In the genomic region with DNA sequence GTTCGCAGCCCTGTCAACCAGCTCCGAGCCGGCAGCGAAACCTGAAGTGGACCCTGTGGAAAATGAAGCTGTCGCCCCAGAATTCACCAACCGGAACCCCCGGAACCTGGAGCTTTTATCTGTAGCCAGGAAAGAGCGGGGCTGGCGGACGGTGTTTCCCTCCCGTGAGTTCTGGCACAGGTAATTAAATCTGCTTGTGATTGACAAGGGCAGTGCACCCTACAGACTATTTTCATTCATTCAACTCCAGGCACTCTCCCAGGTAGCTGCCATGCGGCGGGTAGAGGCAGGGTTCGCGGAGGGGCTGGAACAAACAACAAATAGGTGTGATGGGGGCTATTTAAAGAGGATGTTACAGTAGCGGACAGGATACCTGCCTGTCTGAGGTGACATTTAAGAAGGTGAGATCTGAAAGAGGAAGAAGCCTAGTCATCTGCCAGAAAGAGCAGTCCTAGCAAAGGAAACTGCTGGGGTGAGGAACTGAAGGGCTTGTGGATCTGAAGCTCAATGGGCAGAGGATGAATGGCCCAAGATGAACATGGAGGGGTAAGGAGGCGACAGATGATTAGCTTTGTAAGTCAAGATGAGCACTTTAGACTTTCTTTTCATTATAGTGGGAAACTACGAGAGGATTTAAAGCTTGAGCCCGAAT, we compare ENCODE assay signal across 8 cellular contexts. TPM values are rescaled to one million over a fixed set of nuclear protein-coding genes. Genes with fewer than 3 reads are reported as not detected.
DNase-seq lines count a peak whose midpoint lies in the region; ATAC-seq, FAIRE-seq and TF ChIP-seq lines count a peak whose summit lies in the region.

No MANE protein-coding gene starts in this region.

- intact Hi-C loops in endothelial cell of umbilical vein (cut with micrococcal nuclease) = loop anchor here (1.0 to 10.0 kb wide), 4 partner anchors 38 to 666 kb away; a partner anchor contains a TSS

- dilution Hi-C loops in endothelial cell of umbilical vein (cut with MboI; ENCODE audit: extremely low pct_ligation_motif_present, low sequenced_read_pairs) = no loop called here

- TF ChIP-seq POLR2A in endothelial cell of umbilical vein (IDR thresholded peaks at IDR 0.05; ENCODE audit: low read depth, low read length) = no peak

- CTCF ChIA-PET in endothelial cell of umbilical vein (lab: Charles Lee) = interaction anchor here (1.1 to 2.1 kb wide), 4 partner anchors 68 to 664 kb away, joined by 4 to 5 read pairs (median 5); no protein-coding TSS in a partner anchor

- BruUV-seq in endothelial cell of umbilical vein (replicated peaks; lab: Mats Ljungman, UMichigan) = no TSS peak

- H3K27me3 ChIP-seq in SJSA1 (replicated peaks) (no peaks in the 10 kb centered on the region), endothelial cell of umbilical vein (ENCODE audit: control insufficient read depth in 2 of 2, insufficient read depth in 2 of 2, low read length in 2 of 2) (no peaks in the 10 kb centered on the region), neutrophil (no peaks in the 10 kb centered on the region)

- H3K4me3 ChIP-seq in SJSA1 = peak overlapping the region; percentile 82
- peak overlapping the region; percentile 63 to 81 (median 64) for H3K4me3 ChIP-seq in endothelial cell of umbilical vein (replicated peaks in 1 of 3; ENCODE audit: insufficient read depth in 1 of 3, low read depth in 1 of 3, low read length in 3 of 3)
- peak overlapping the region; percentile 85 to 87 for H3K4me3 ChIP-seq in neutrophil (ENCODE audit: low read depth in 1 of 2, low read length in 1 of 2)

- POLR2A ChIA-PET in endothelial cell of umbilical vein (lab: Charles Lee) = interaction anchor here (0.8 to 2.9 kb wide), 4 partner anchors 29 to 100 kb away, joined by 3 to 21 read pairs (median 3); a partner anchor contains a TSS

- DNase-seq in activated T-cell treated with anti-CD3 and anti-CD28 coated beads for 1 hour (ENCODE audit: low read depth) = peak; percentile 6
- no peak for DNase-seq in activated T-cell treated with anti-CD3 and anti-CD28 coated beads, Interleukin-2, amount 50 U/mL, for 1 hour
- peak in 1 of 2 experiments; percentile 7 for DNase-seq in SJSA1 (ENCODE audit: low read depth in 1 of 2, low spot score in 2 of 2)
- no peak for DNase-seq in endothelial cell of umbilical vein (ENCODE audit: low read depth, low spot score)
- no peak for DNase-seq in DMS153 (lab: John Stamatoyannopoulos, UW)
- no peak for DNase-seq in hippocampal formation (lab: John Stamatoyannopoulos, UW)

- TF ChIP-seq CTCF in endothelial cell of umbilical vein (IDR thresholded peaks at IDR 0.05; ENCODE audit: extremely low read depth in 1 of 2, insufficient read depth in 1 of 2, low read depth in 1 of 2, low read length in 2 of 2) (no peak), neutrophil (IDR thresholded peaks at IDR 0.05) (no peak)

- no peak for ATAC-seq in GM18861 (IDR thresholded peaks at IDR 0.05; ENCODE audit: unreplicated experiment)

- H3K9me3 ChIP-seq in SJSA1 (replicated peaks) (no peaks in the 10 kb centered on the region), endothelial cell of umbilical vein (replicated peaks; ENCODE audit: control insufficient read depth, insufficient read depth, low read length) (no peaks in the 10 kb centered on the region), neutrophil (no peaks in the 10 kb centered on the region)

- peaks cover 27% of the 10 kb centered on the region for H3K4me1 ChIP-seq in SJSA1 (replicated peaks)
- H3K4me1 ChIP-seq in endothelial cell of umbilical vein (ENCODE audit: control insufficient read depth, extremely low read depth, insufficient read depth, low read length) = peaks cover 27% of the 10 kb centered on the region
- H3K4me1 ChIP-seq in neutrophil (ENCODE audit: control insufficient read depth in 1 of 2, insufficient read depth in 1 of 2, low read depth in 1 of 2, low read length in 1 of 2) = peaks cover 36 to 41% of the 10 kb centered on the region in 2 experiments

- H3K9ac ChIP-seq in endothelial cell of umbilical vein (replicated peaks; ENCODE audit: extremely low read depth, insufficient read depth, low read length) = peak overlapping the region; percentile 64

- H3K79me2 ChIP-seq in endothelial cell of umbilical vein (ENCODE audit: control insufficient read depth, insufficient read depth, low read length) = peaks cover 70% of the 10 kb centered on the region

- H3K36me3 ChIP-seq in SJSA1 (peaks cover 75% of the 10 kb centered on the region), endothelial cell of umbilical vein (ENCODE audit: control insufficient read depth in 2 of 2, extremely low read depth in 1 of 2, insufficient read depth in 2 of 2, low read length in 2 of 2) (peaks cover 0 to 2% of the 10 kb centered on the region in 2 experiments), neutrophil (peaks cover 21% of the 10 kb centered on the region)

- FAIRE-seq in endothelial cell of umbilical vein (lab: Jason Lieb, UNC) = no peak

- H3K27ac ChIP-seq in SJSA1 (peak overlapping the region; percentile 67; the same call in 1 of the 2 replicates), endothelial cell of umbilical vein (ENCODE audit: insufficient read depth, low read depth, low read length) (peak overlapping the region; percentile 48), neutrophil (peak overlapping the region; percentile 91)

- H4K20me1 ChIP-seq in endothelial cell of umbilical vein (replicated peaks; ENCODE audit: control insufficient read depth, extremely low read depth, insufficient read depth, low read length) = peaks cover 2% of the 10 kb centered on the region

- H3K4me2 ChIP-seq in endothelial cell of umbilical vein (ENCODE audit: insufficient read depth, low read length) = peak overlapping the region; percentile 55

- H2AFZ ChIP-seq in endothelial cell of umbilical vein (ENCODE audit: low read depth, low read length) = peak overlapping the region; percentile 87

- no peaks in the 10 kb centered on the region for H3K9me1 ChIP-seq in endothelial cell of umbilical vein (replicated peaks; ENCODE audit: control insufficient read depth, extremely low read depth, insufficient read depth, low read length)

TF ChIP-seq in endothelial cell of umbilical vein, 7 proteins besides CTCF, POLR2A, EP300 and RAD21:
- TF ChIP-seq POLR2AphosphoS5 (IDR thresholded peaks at IDR 0.05; ENCODE audit: insufficient read depth, low read depth, low read length) (no peak), FOS (IDR thresholded peaks at IDR 0.05; ENCODE audit: borderline replicate concordance, insufficient read depth, low read length) (no peak)
TF ChIP-seq in endothelial cell of umbilical vein: peak in this region for 0.

RNA-seq across cellular contexts. Expression of a gene that starts 0.8 kb away (rescaled TPM):
- total RNA-seq in SJSA1 (2014; rRNA removed; shearing (Covaris generic)) = 154 and 179 TPM in 2 replicates
- total RNA-seq in endothelial cell of umbilical vein = 70.7 and 70.8 TPM in 2 replicates
- 40.5 and 55.4 TPM in 2 replicates for polyA plus RNA-seq in endothelial cell of umbilical vein
- polyA plus RNA-seq in endothelial cell of umbilical vein (2011; cell fraction: cytosol; rRNA removed) = 78.1 and 83.1 TPM in 2 replicates
- 26.4 and 30.8 TPM in 2 replicates for polyA plus RNA-seq in endothelial cell of umbilical vein (2011; cell fraction: nucleus; rRNA removed)
- 67.8 and 89.4 TPM in 2 replicates for polyA plus RNA-seq in endothelial cell of umbilical vein (2012)
- polyA minus RNA-seq in endothelial cell of umbilical vein = 25.4 and 35.4 TPM in 2 replicates
- polyA minus RNA-seq in endothelial cell of umbilical vein (2011; cell fraction: cytosol; rRNA and poly(A)+ RNA removed) = 16.3 TPM
- 8.4 and 10.1 TPM in 2 replicates for polyA minus RNA-seq in endothelial cell of umbilical vein (2011; cell fraction: nucleus; rRNA and poly(A)+ RNA removed)

RNA-seq across cellular contexts. Expression of a gene that starts 1.7 kb away (rescaled TPM):
- 408 and 422 TPM in 2 replicates for total RNA-seq in SJSA1 (2014; rRNA removed; shearing (Covaris generic))
- total RNA-seq in endothelial cell of umbilical vein = 288 and 302 TPM in 2 replicates
- polyA plus RNA-seq in endothelial cell of umbilical vein = 112 and 168 TPM in 2 replicates
- polyA plus RNA-seq in endothelial cell of umbilical vein (2011; cell fraction: cytosol; rRNA removed) = 119 and 120 TPM in 2 replicates
- 232 and 279 TPM in 2 replicates for polyA plus RNA-seq in endothelial cell of umbilical vein (2011; cell fraction: nucleus; rRNA removed)
- 253 and 293 TPM in 2 replicates for polyA plus RNA-seq in endothelial cell of umbilical vein (2012)
- 206 and 271 TPM in 2 replicates for polyA minus RNA-seq in endothelial cell of umbilical vein
- 279 TPM for polyA minus RNA-seq in endothelial cell of umbilical vein (2011; cell fraction: cytosol; rRNA and poly(A)+ RNA removed)
- 150 and 164 TPM in 2 replicates for polyA minus RNA-seq in endothelial cell of umbilical vein (2011; cell fraction: nucleus; rRNA and poly(A)+ RNA removed)

RNA-seq across cellular contexts. Expression of a gene that starts 9.0 kb away (rescaled TPM):
- total RNA-seq in SJSA1 (2014; rRNA removed; shearing (Covaris generic)) = not detected in 2 replicates
- total RNA-seq in endothelial cell of umbilical vein = not detected in 2 replicates
- not detected in 2 replicates for polyA plus RNA-seq in endothelial cell of umbilical vein
- not detected in 2 replicates for polyA plus RNA-seq in endothelial cell of umbilical vein (2011; cell fraction: cytosol; rRNA removed)
- polyA plus RNA-seq in endothelial cell of umbilical vein (2011; cell fraction: nucleus; rRNA removed) = not detected in 2 replicates
- not detected in 2 replicates for polyA plus RNA-seq in endothelial cell of umbilical vein (2012)
- polyA minus RNA-seq in endothelial cell of umbilical vein = not detected in 2 replicates
- polyA minus RNA-seq in endothelial cell of umbilical vein (2011; cell fraction: cytosol; rRNA and poly(A)+ RNA removed) = not detected
- not detected in 2 replicates for polyA minus RNA-seq in endothelial cell of umbilical vein (2011; cell fraction: nucleus; rRNA and poly(A)+ RNA removed)

RNA-seq across cellular contexts. Expression of a gene that starts 29.2 kb away (rescaled TPM):
- total RNA-seq in SJSA1 (2014; rRNA removed; shearing (Covaris generic)) = 81.8 and 120 TPM in 2 replicates
- 114 and 131 TPM in 2 replicates for total RNA-seq in endothelial cell of umbilical vein
- polyA plus RNA-seq in endothelial cell of umbilical vein = 32.3 and 44.6 TPM in 2 replicates
- polyA plus RNA-seq in endothelial cell of umbilical vein (2011; cell fraction: cytosol; rRNA removed) = 63.6 and 68.4 TPM in 2 replicates
- 38.1 and 47.5 TPM in 2 replicates for polyA plus RNA-seq in endothelial cell of umbilical vein (2011; cell fraction: nucleus; rRNA removed)
- 20.6 and 38.3 TPM in 2 replicates for polyA plus RNA-seq in endothelial cell of umbilical vein (2012)
- polyA minus RNA-seq in endothelial cell of umbilical vein = 62.8 and 75.8 TPM in 2 replicates
- 26.7 TPM for polyA minus RNA-seq in endothelial cell of umbilical vein (2011; cell fraction: cytosol; rRNA and poly(A)+ RNA removed)
- polyA minus RNA-seq in endothelial cell of umbilical vein (2011; cell fraction: nucleus; rRNA and poly(A)+ RNA removed) = 16.8 and 21.5 TPM in 2 replicates
